12 cellular contexts compared by ENCODE assay signal in genomic region chr11:83092488-83093384, GRCh38.
DNase-seq lines count a peak whose midpoint lies in the region; ATAC-seq and TF ChIP-seq lines count a peak whose summit lies in the region.
"Had no signal": no experiment of that assay in that cellular context is flagged by ENCODE, and none has a peak within 500 bp of the region (broad histone marks: within the 10 kb centered on the region; RNA-seq: fewer than 3 reads in every experiment).

No MANE protein-coding gene starts in this region.

- no peak for ATAC-seq in stimulated activated naive CD8-positive, alpha-beta T cell treated with anti-CD3 and anti-CD28 coated beads, Interleukin-15, amount 100 ng/mL, for 72 hours
- no peak for ATAC-seq in HG03565 (IDR thresholded peaks at IDR 0.05; ENCODE audit: unreplicated experiment)
- no peak for ATAC-seq in HG03520 (IDR thresholded peaks at IDR 0.05; ENCODE audit: unreplicated experiment)

- H3K9me3 Mint-ChIP-seq in stimulated activated naive CD8-positive, alpha-beta T cell treated with anti-CD3 and anti-CD28 coated beads, Interleukin-15, Interleukin-2, amounts not matched to agents 100 ng/mL and 50 ng/mL, for 24 hours: no peaks in the 10 kb centered on the region
- no peaks in the 10 kb centered on the region for H3K9me3 Mint-ChIP-seq in stimulated activated naive CD8-positive, alpha-beta T cell treated with anti-CD3 and anti-CD28 coated beads, Interleukin-15, amount 100 ng/mL, for 72 hours

- H3K36me3 Mint-ChIP-seq in stimulated activated naive CD8-positive, alpha-beta T cell treated with anti-CD3 and anti-CD28 coated beads, Interleukin-15, Interleukin-2, amounts not matched to agents 100 ng/mL and 50 ng/mL, for 24 hours (ENCODE audit: low read depth): no peaks in the 10 kb centered on the region

- H3K4me3 Mint-ChIP-seq in stimulated activated naive CD8-positive, alpha-beta T cell treated with anti-CD3 and anti-CD28 coated beads, Interleukin-15, Interleukin-2, amounts not matched to agents 100 ng/mL and 50 ng/mL, for 24 hours: no peak overlapping the region
- H3K4me3 Mint-ChIP-seq in stimulated activated naive CD8-positive, alpha-beta T cell treated with anti-CD3 and anti-CD28 coated beads, Interleukin-15, amount 100 ng/mL, for 72 hours: no peak overlapping the region

- H3K27me3 Mint-ChIP-seq in stimulated activated naive CD8-positive, alpha-beta T cell treated with anti-CD3 and anti-CD28 coated beads, Interleukin-15, Interleukin-2, amounts not matched to agents 100 ng/mL and 50 ng/mL, for 24 hours: no peaks in the 10 kb centered on the region
- H3K27me3 Mint-ChIP-seq in stimulated activated naive CD8-positive, alpha-beta T cell treated with anti-CD3 and anti-CD28 coated beads, Interleukin-15, amount 100 ng/mL, for 72 hours: no peaks in the 10 kb centered on the region

- no peaks in the 10 kb centered on the region for H3K4me1 Mint-ChIP-seq in stimulated activated naive CD8-positive, alpha-beta T cell treated with anti-CD3 and anti-CD28 coated beads, Interleukin-15, Interleukin-2, amounts not matched to agents 100 ng/mL and 50 ng/mL, for 24 hours (ENCODE audit: low read depth)
- peaks cover 12% of the 10 kb centered on the region for H3K4me1 Mint-ChIP-seq in stimulated activated naive CD8-positive, alpha-beta T cell treated with anti-CD3 and anti-CD28 coated beads, Interleukin-15, amount 100 ng/mL, for 72 hours

- TF ChIP-seq CTCF in VCaP (conservative IDR thresholded peaks at IDR 0.05): no peak

- H3K27ac ChIP-seq in VCaP: peak overlapping the region; percentile 90
- H3K27ac ChIP-seq: BLaER1 treated with 17β-estradiol and CSF1 and Interleukin-3, amounts not matched to agents 10 nM and 100 nM had no signal

- in situ Hi-C loops in KBM-7 (cut with MboI; ENCODE audit: low pct_unique_long_range_greater_than_20kb, low sequenced_read_pairs): no loop called here

- no peak for DNase-seq in stimulated activated naive CD8-positive, alpha-beta T cell treated with anti-CD3 and anti-CD28 coated beads, Interleukin-15, amount 100 ng/mL, for 72 hours
- DNase-seq in left kidney (ENCODE audit: low read depth, low spot score) (peak; percentile 90), KBM-7 (no peak), GF-D8 (lab: John Stamatoyannopoulos, UW) (no peak)
- DNase-seq: hypothalamus, KG1, posterior cingulate gyrus had no signal

- peak overlapping the region; percentile 8 for H3K27ac Mint-ChIP-seq in stimulated activated naive CD8-positive, alpha-beta T cell treated with anti-CD3 and anti-CD28 coated beads, Interleukin-15, Interleukin-2, amounts not matched to agents 100 ng/mL and 50 ng/mL, for 24 hours
- H3K27ac Mint-ChIP-seq in stimulated activated naive CD8-positive, alpha-beta T cell treated with anti-CD3 and anti-CD28 coated beads, Interleukin-15, amount 100 ng/mL, for 72 hours: no peak overlapping the region
